Comparison of ENCODE assay signal across 10 cellular contexts in the genomic region with DNA sequence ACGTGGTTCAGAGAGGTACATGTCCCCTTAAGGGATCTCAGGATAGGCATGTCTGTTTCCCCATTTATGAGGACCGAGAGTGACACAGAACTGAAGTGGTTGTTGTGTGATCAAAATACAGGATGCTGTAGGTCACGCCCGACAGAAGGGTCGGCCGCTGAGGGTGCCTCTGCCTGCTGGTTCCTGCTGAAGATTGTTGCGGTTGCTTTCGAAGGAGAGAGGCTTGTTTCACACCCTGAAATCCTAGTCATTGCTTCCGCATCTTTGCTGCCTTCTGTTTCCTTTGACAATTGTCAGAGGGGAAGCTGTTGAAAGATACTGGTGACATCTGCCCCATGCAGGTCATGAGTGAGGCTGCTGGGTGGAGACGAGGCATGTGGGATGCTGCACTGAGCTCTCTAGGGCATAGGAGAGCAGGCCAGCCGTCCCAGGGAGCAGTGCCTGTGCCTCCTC. TPM values are rescaled to one million over a fixed set of nuclear protein-coding genes. Genes with fewer than 3 reads are reported as not detected.
DNase-seq lines count a peak whose midpoint lies in the region; ATAC-seq and TF ChIP-seq lines count a peak whose summit lies in the region.
"Had no signal": no experiment of that assay in that cellular context is flagged by ENCODE, and none has a peak within 500 bp of the region (broad histone marks: within the 10 kb centered on the region; RNA-seq: fewer than 3 reads in every experiment).

No MANE protein-coding gene starts in this region.

- no peaks in the 10 kb centered on the region for H3K27me3 Mint-ChIP-seq in activated naive CD4-positive, alpha-beta T cell treated with anti-CD3 and anti-CD28 coated beads, Interleukin-2, amount 50 U/mL, for 24 hours

- no peaks in the 10 kb centered on the region for H3K9me3 Mint-ChIP-seq in activated naive CD4-positive, alpha-beta T cell treated with anti-CD3 and anti-CD28 coated beads, Interleukin-2, amount 50 U/mL, for 24 hours

- H3K36me3 ChIP-seq in OCI-LY7 (ENCODE audit: insufficient read depth, low read length): no peaks in the 10 kb centered on the region
- peaks cover 31% of the 10 kb centered on the region for H3K36me3 ChIP-seq in osteoblast (ENCODE audit: insufficient read depth, low read length)
- no peaks in the 10 kb centered on the region for H3K36me3 ChIP-seq in MM.1S (replicated peaks; ENCODE audit: insufficient read depth, low read length)

- H3K9ac ChIP-seq in MM.1S (ENCODE audit: low read length): no peak overlapping the region

- H3F3A ChIP-seq in MM.1S (ENCODE audit: insufficient read depth, low read length): peaks cover 22% of the 10 kb centered on the region

- H3K9me2 ChIP-seq in OCI-LY7 (ENCODE audit: insufficient read depth, low read length) (no peaks in the 10 kb centered on the region), MM.1S (replicated peaks; ENCODE audit: insufficient read depth, low read length) (no peaks in the 10 kb centered on the region)

- H3K9me3 ChIP-seq in OCI-LY7 (ENCODE audit: low read length): no peaks in the 10 kb centered on the region
- no peaks in the 10 kb centered on the region for H3K9me3 ChIP-seq in osteoblast (ENCODE audit: low read depth, low read length)
- no peaks in the 10 kb centered on the region for H3K9me3 ChIP-seq in MM.1S (replicated peaks; ENCODE audit: insufficient read depth, low read length)

- H3K79me2 ChIP-seq in OCI-LY7 (ENCODE audit: insufficient read depth, low read depth, low read length): peaks cover 16% of the 10 kb centered on the region
- peaks cover 43% of the 10 kb centered on the region for H3K79me2 ChIP-seq in osteoblast (ENCODE audit: insufficient read depth, low read length)
- H3K79me2 ChIP-seq in MM.1S (ENCODE audit: low read length): peaks cover 60% of the 10 kb centered on the region

- H3K4me3 ChIP-seq in OCI-LY7 (ENCODE audit: low read depth, low read length, poor library complexity, severe bottlenecking) (no peak overlapping the region), osteoblast (ENCODE audit: insufficient read depth, low read length) (no peak overlapping the region), MM.1S (ENCODE audit: low read length) (no peak overlapping the region)

- intact Hi-C loops in OCI-LY7 (cut with micrococcal nuclease; ENCODE audit: unreplicated experiment): no loop called here

- H3K4me1 Mint-ChIP-seq in activated naive CD4-positive, alpha-beta T cell treated with anti-CD3 and anti-CD28 coated beads, Interleukin-2, amount 50 U/mL, for 24 hours: peaks cover 82% of the 10 kb centered on the region

- ATAC-seq in GM18519 (IDR thresholded peaks at IDR 0.05; ENCODE audit: low FRiP score, unreplicated experiment): no peak

- BruUV-seq in OCI-LY7 (replicated peaks; lab: Mats Ljungman, UMichigan): no TSS peak

- H3K4me1 ChIP-seq in OCI-LY7 (ENCODE audit: insufficient read depth, low read length, poor library complexity, severe bottlenecking) (peaks cover 45% of the 10 kb centered on the region), osteoblast (ENCODE audit: insufficient read depth, low read length) (peaks cover 20% of the 10 kb centered on the region), MM.1S (ENCODE audit: low read length) (peaks cover 25% of the 10 kb centered on the region)

- H2AFZ ChIP-seq in OCI-LY7 (ENCODE audit: low read length): no peak overlapping the region
- H2AFZ ChIP-seq in osteoblast (ENCODE audit: low read length): no peak overlapping the region
- no peak overlapping the region for H2AFZ ChIP-seq in MM.1S (ENCODE audit: low read length)

- POLR2A ChIA-PET in OCI-LY7 (lab: Charles Lee): interaction anchor here (0.6 to 1.2 kb wide), 2 partner anchors 43 to 52 kb away, joined by 3 to 4 read pairs; partner anchors contain the start of gene RAB37

- no peaks in the 10 kb centered on the region; the same call in 1 of the 2 replicates for H4K20me1 ChIP-seq in OCI-LY7 (ENCODE audit: insufficient read depth, low read length)
- H4K20me1 ChIP-seq in osteoblast (ENCODE audit: insufficient read depth, low read length): peaks cover 21% of the 10 kb centered on the region
- H4K20me1 ChIP-seq in MM.1S (ENCODE audit: insufficient read depth, low read length): no peaks in the 10 kb centered on the region

- H3K4me2 ChIP-seq in OCI-LY7 (ENCODE audit: low read length) (no peak overlapping the region; the same call in 1 of the 2 replicates), osteoblast (ENCODE audit: insufficient read depth, low read length) (no peak overlapping the region), MM.1S (ENCODE audit: low read depth, low read length) (no peak overlapping the region)

- H3K4me3 Mint-ChIP-seq in activated naive CD4-positive, alpha-beta T cell treated with anti-CD3 and anti-CD28 coated beads, Interleukin-2, amount 50 U/mL, for 24 hours: peak overlapping the region; percentile 78

- peak; percentile 17 for DNase-seq in NCI-H2171 treated with DMSO at 0.1 percent for 48 hours (lab: John Stamatoyannopoulos, UW)
- DNase-seq in NCI-H2171 (lab: John Stamatoyannopoulos, UW): no peak
- peak; percentile 42 for DNase-seq in OCI-LY7 (ENCODE audit: low spot score)
- DNase-seq in osteoblast (ENCODE audit: insufficient read length, low spot score, missing footprints): peak; percentile 32
- DNase-seq in MM.1S: no peak
- no peak for DNase-seq in ecto neural progenitor cell (ENCODE audit: low spot score)

- H3K36me3 Mint-ChIP-seq in activated naive CD4-positive, alpha-beta T cell treated with anti-CD3 and anti-CD28 coated beads, Interleukin-2, amount 50 U/mL, for 24 hours: peaks cover 6% of the 10 kb centered on the region

- TF ChIP-seq CTCF in OCI-LY7 (conservative IDR thresholded peaks at IDR 0.05; ENCODE audit: low read length) (no peak), osteoblast (IDR thresholded peaks at IDR 0.05; ENCODE audit: extremely low read depth, low read depth, low read length) (no peak), MM.1S (IDR thresholded peaks at IDR 0.05; ENCODE audit: low read length) (no peak)

- H3K27ac Mint-ChIP-seq in activated naive CD4-positive, alpha-beta T cell treated with anti-CD3 and anti-CD28 coated beads, Interleukin-2, amount 50 U/mL, for 24 hours: peak overlapping the region; percentile 93

- no peaks in the 10 kb centered on the region for H3K27me3 ChIP-seq in osteoblast (ENCODE audit: insufficient read depth, low read length)
- no peaks in the 10 kb centered on the region for H3K27me3 ChIP-seq in MM.1S (replicated peaks; ENCODE audit: insufficient read depth, low read length)

- CTCF ChIA-PET in OCI-LY7 (lab: Charles Lee; ENCODE audit: unreplicated experiment): interaction anchor here (0.6 to 0.9 kb wide), 2 partner anchors 9 to 43 kb away, joined by 3 to 10 read pairs; partner anchors contain the start of gene RAB37

- H3K27ac ChIP-seq in OCI-LY7 (ENCODE audit: low read depth, low read length, poor library complexity, severe bottlenecking) (no peak overlapping the region), osteoblast (ENCODE audit: low read depth, low read length) (no peak overlapping the region), MM.1S (ENCODE audit: low read length) (no peak overlapping the region)
- H3K27ac ChIP-seq: 22Rv1 had no signal

RNA-seq across cellular contexts. Expression of gene NAT9, which starts 3.8 kb away (rescaled TPM):
- total RNA-seq in OCI-LY7 (2014; rRNA removed; shearing (Covaris generic)): 77.2 and 99.3 TPM in 2 replicates
- 87.9 and 89.0 TPM in 2 replicates for total RNA-seq in OCI-LY7 (2022)
- 33.0 and 35.1 TPM in 2 replicates for total RNA-seq in osteoblast

RNA-seq across cellular contexts. Expression of gene NHERF1, which starts 31.5 kb away (rescaled TPM):
- 73.2 and 86.1 TPM in 2 replicates for total RNA-seq in OCI-LY7 (2014; rRNA removed; shearing (Covaris generic))
- 116 and 122 TPM in 2 replicates for total RNA-seq in OCI-LY7 (2022)
- total RNA-seq in osteoblast: 15.9 and 22.1 TPM in 2 replicates

RNA-seq across cellular contexts. Expression of gene RAB37, which starts 42.9 kb away (rescaled TPM):
- 2.8 and 6.3 TPM in 2 replicates for total RNA-seq in OCI-LY7 (2014; rRNA removed; shearing (Covaris generic))
- 12.7 and 18.9 TPM in 2 replicates for total RNA-seq in OCI-LY7 (2022)
- under 0.01 and 0.36 TPM in 2 replicates for total RNA-seq in osteoblast
- total RNA-seq: fibroblast of villous mesenchyme had no signal

Comparison
In these comparisons a context has a peak if more than half of its experiments do, and no peak if none do; other contexts are left out.
1. DNase-seq: peak in NCI-H2171 treated with DMSO at 0.1 percent for 48 hours (single experiment), OCI-LY7 (single experiment) and osteoblast (single experiment); none in NCI-H2171 (single experiment), MM.1S (single experiment) and ecto neural progenitor cell (single experiment).